Comparison of ENCODE assay signal across 14 cellular contexts in genomic region chr19:41355035-41355434, GRCh38. TPM values are rescaled to one million over a fixed set of nuclear protein-coding genes. Genes with fewer than 3 reads are reported as not detected.
DNase-seq lines count a peak whose midpoint lies in the region; ATAC-seq and TF ChIP-seq lines count a peak whose summit lies in the region.
"Had no signal": no experiment of that assay in that cellular context is flagged by ENCODE, and none has a peak within 500 bp of the region (broad histone marks: within the 10 kb centered on the region; RNA-seq: fewer than 3 reads in every experiment).

No MANE protein-coding gene starts in this region.

- peak overlapping the region; percentile 62 for H3K4me3 Mint-ChIP-seq in activated T-helper 1 cell treated with anti-CD3 and anti-CD28 coated beads, Interleukin-12 subunit alpha, Interleukin-12 subunit beta, Interleukin-2, Interleukin-4 antibody, amounts not matched to agents 30 ng/mL and 10 ng/mL and 1 ng/mL, durations not matched to agents 14 hours and 24 hours and 36 hours
- peak overlapping the region; percentile 61 to 91 (median 80) for H3K4me3 Mint-ChIP-seq in naive thymus-derived CD4-positive, alpha-beta T cell

- no peaks in the 10 kb centered on the region for H3K9me3 Mint-ChIP-seq in activated T-helper 1 cell treated with anti-CD3 and anti-CD28 coated beads, Interleukin-12 subunit alpha, Interleukin-12 subunit beta, Interleukin-2, Interleukin-4 antibody, amounts not matched to agents 30 ng/mL and 10 ng/mL and 1 ng/mL, durations not matched to agents 14 hours and 24 hours and 36 hours
- H3K9me3 Mint-ChIP-seq in naive thymus-derived CD4-positive, alpha-beta T cell = peaks cover 0 to 3% (median 0%) of the 10 kb centered on the region in 11 donors

- TF ChIP-seq CTCF in left ventricle myocardium inferior (IDR thresholded peaks at IDR 0.05; ENCODE audit: borderline replicate concordance) = no peak

- H3K4me1 Mint-ChIP-seq in activated T-helper 1 cell treated with anti-CD3 and anti-CD28 coated beads, Interleukin-12 subunit alpha, Interleukin-12 subunit beta, Interleukin-2, Interleukin-4 antibody, amounts not matched to agents 30 ng/mL and 10 ng/mL and 1 ng/mL, durations not matched to agents 14 hours and 24 hours and 36 hours (ENCODE audit: low read depth) = peaks cover 59% of the 10 kb centered on the region
- H3K4me1 Mint-ChIP-seq in naive thymus-derived CD4-positive, alpha-beta T cell = peaks cover 45 to 68% (median 53%) of the 10 kb centered on the region in 7 donors

- peaks cover 13% of the 10 kb centered on the region for H3K27me3 ChIP-seq in left ventricle myocardium inferior (ENCODE audit: low read depth)
- H3K27me3 ChIP-seq in naive thymus-derived CD4-positive, alpha-beta T cell (ENCODE audit: control insufficient read depth in 2 of 2, insufficient read depth in 2 of 2, low read length in 2 of 2) = no peaks in the 10 kb centered on the region
- H3K27me3 ChIP-seq: uterus had no signal

- H3K36me3 ChIP-seq in left ventricle myocardium inferior = no peaks in the 10 kb centered on the region
- peaks cover 0 to 23% (median 0%) of the 10 kb centered on the region in 3 experiments for H3K36me3 ChIP-seq in naive thymus-derived CD4-positive, alpha-beta T cell (ENCODE audit: control insufficient read depth in 2 of 3, insufficient read depth in 3 of 3, low read length in 3 of 3)
- H3K36me3 ChIP-seq: uterus had no signal

- H3K27ac ChIP-seq in left ventricle myocardium inferior (replicated peaks) = peak overlapping the region; percentile 66
- H3K27ac ChIP-seq in naive thymus-derived CD4-positive, alpha-beta T cell (ENCODE audit: low read depth, low read length) = peak overlapping the region; percentile 96

- no peak overlapping the region for H3K4me3 ChIP-seq in left ventricle myocardium inferior
- H3K4me3 ChIP-seq in naive thymus-derived CD4-positive, alpha-beta T cell (ENCODE audit: low read length) = no peak overlapping the region

- H3K9me3 ChIP-seq in left ventricle myocardium inferior (replicated peaks) = no peaks in the 10 kb centered on the region
- no peaks in the 10 kb centered on the region for H3K9me3 ChIP-seq in naive thymus-derived CD4-positive, alpha-beta T cell (ENCODE audit: control insufficient read depth in 2 of 3, low read length in 3 of 3)
- H3K9me3 ChIP-seq: uterus had no signal

- H3K4me1 ChIP-seq in left ventricle myocardium inferior = peaks cover 63% of the 10 kb centered on the region
- H3K4me1 ChIP-seq in naive thymus-derived CD4-positive, alpha-beta T cell (ENCODE audit: control insufficient read depth in 2 of 2, insufficient read depth in 2 of 2, low read length in 2 of 2) = peaks cover 31 to 61% of the 10 kb centered on the region in 2 donors

- CTCF ChIA-PET in naive thymus-derived CD4-positive, alpha-beta T cell (lab: Charles Lee) = interaction anchor here (0.6 to 1.9 kb wide), 8 partner anchors 9 to 57 kb away, joined by 3 to 18 read pairs (median 5); partner anchors contain the start of gene B9D2

- intact Hi-C loops in left ventricle myocardium inferior (cut with micrococcal nuclease) = no loop called here
- intact Hi-C loops in Right ventricle myocardium inferior (cut with DNase I) = no loop called here
- intact Hi-C loops in activated T-helper 1 cell treated with anti-CD3 and anti-CD28 coated beads, Interleukin-12 subunit alpha, Interleukin-12 subunit beta, Interleukin-2, Interleukin-4 antibody, amounts not matched to agents 30 ng/mL and 10 ng/mL and 1 ng/mL, durations not matched to agents 14 hours and 24 hours and 36 hours (cut with micrococcal nuclease) = no loop called here
- intact Hi-C loops in naive thymus-derived CD4-positive, alpha-beta T cell (cut with micrococcal nuclease) = loop anchor here in 1 of 2 donors (10.0 kb wide), 1 partner anchor 580 kb away; the partner anchor contains the start of genes MIA and RAB4B

- no peaks in the 10 kb centered on the region for H3K27me3 Mint-ChIP-seq in activated T-helper 1 cell treated with anti-CD3 and anti-CD28 coated beads, Interleukin-12 subunit alpha, Interleukin-12 subunit beta, Interleukin-2, Interleukin-4 antibody, amounts not matched to agents 30 ng/mL and 10 ng/mL and 1 ng/mL, durations not matched to agents 14 hours and 24 hours and 36 hours (ENCODE audit: insufficient read depth)
- no peaks in the 10 kb centered on the region for H3K27me3 Mint-ChIP-seq in naive thymus-derived CD4-positive, alpha-beta T cell

- POLR2A ChIA-PET in naive thymus-derived CD4-positive, alpha-beta T cell (lab: Charles Lee) = interaction anchor here (0.6 to 9.2 kb wide), 10 partner anchors 9 to 91 kb away, joined by 3 to 127 read pairs (median 4); partner anchors contain the start of genes B9D2, CCDC97 and HNRNPUL1

- peak overlapping the region; percentile 82 for H3K27ac Mint-ChIP-seq in activated T-helper 1 cell treated with anti-CD3 and anti-CD28 coated beads, Interleukin-12 subunit alpha, Interleukin-12 subunit beta, Interleukin-2, Interleukin-4 antibody, amounts not matched to agents 30 ng/mL and 10 ng/mL and 1 ng/mL, durations not matched to agents 14 hours and 24 hours and 36 hours
- peak overlapping the region; percentile 92 to 100 (median 97) for H3K27ac Mint-ChIP-seq in naive thymus-derived CD4-positive, alpha-beta T cell

- no peak for ATAC-seq in Right ventricle myocardium inferior
- no peak for ATAC-seq in naive thymus-derived CD4-positive, alpha-beta T cell
- ATAC-seq in GM19324 (IDR thresholded peaks at IDR 0.05; ENCODE audit: low FRiP score, unreplicated experiment) = no peak
- no peak for ATAC-seq in GM18909 (IDR thresholded peaks at IDR 0.05; ENCODE audit: poor library complexity, unreplicated experiment)
- no peak for ATAC-seq in GM19455 (IDR thresholded peaks at IDR 0.05; ENCODE audit: unreplicated experiment)

- DNase-seq in left ventricle myocardium inferior (no peak), Right ventricle myocardium inferior (ENCODE audit: missing footprints) (no peak), NCI-H226 (no peak)
- no peak for DNase-seq in activated T-helper 1 cell treated with anti-CD3 and anti-CD28 coated beads, Interleukin-12 subunit alpha, Interleukin-12 subunit beta, Interleukin-2, Interleukin-4 antibody, amounts not matched to agents 30 ng/mL and 10 ng/mL and 1 ng/mL, durations not matched to agents 14 hours and 24 hours and 36 hours (ENCODE audit: low spot score)
- no peak for DNase-seq in naive thymus-derived CD4-positive, alpha-beta T cell
- DNase-seq: NCI-H187; NCI-H526 treated with DMSO at 0.1 percent for 48 hours; retina; stimulated activated CD4-positive, alpha-beta T cell treated with anti-CD3 and anti-CD28 coated beads, Interleukin-1b, Interleukin-23, amount 100 ng/mL, for 48 hours; T1000 had no signal

- H3K36me3 Mint-ChIP-seq in activated T-helper 1 cell treated with anti-CD3 and anti-CD28 coated beads, Interleukin-12 subunit alpha, Interleukin-12 subunit beta, Interleukin-2, Interleukin-4 antibody, amounts not matched to agents 30 ng/mL and 10 ng/mL and 1 ng/mL, durations not matched to agents 14 hours and 24 hours and 36 hours (ENCODE audit: low read depth) = peaks cover 12% of the 10 kb centered on the region
- H3K36me3 Mint-ChIP-seq in naive thymus-derived CD4-positive, alpha-beta T cell = peaks cover 0 to 24% (median 0%) of the 10 kb centered on the region in 5 donors

RNA-seq across cellular contexts. Expression of gene TGFB1, which starts 1.3 kb away (rescaled TPM):
- total RNA-seq in left ventricle myocardium inferior (14.9 TPM), Right ventricle myocardium inferior (15.0 TPM)
- 108 and 112 TPM in 2 replicates for total RNA-seq in activated T-helper 1 cell treated with anti-CD3 and anti-CD28 coated beads, Interleukin-12 subunit alpha, Interleukin-12 subunit beta, Interleukin-2, Interleukin-4 antibody, amounts not matched to agents 30 ng/mL and 10 ng/mL and 1 ng/mL, durations not matched to agents 14 hours and 24 hours and 36 hours
- 100 to 1,000 TPM in 3 of 5 experiments, 10 to 100 TPM in 2; 91.2 to 322 (median 185) TPM for total RNA-seq in naive thymus-derived CD4-positive, alpha-beta T cell
- 10 to 100 TPM; 31.4 to 62.3 TPM for polyA plus RNA-seq in naive thymus-derived CD4-positive, alpha-beta T cell

RNA-seq across cellular contexts. Expression of gene B9D2, which starts 8.9 kb away (rescaled TPM):
- total RNA-seq in left ventricle myocardium inferior = 2.5 TPM
- total RNA-seq in Right ventricle myocardium inferior = 3.2 TPM
- 4.4 and 4.5 TPM in 2 replicates for total RNA-seq in activated T-helper 1 cell treated with anti-CD3 and anti-CD28 coated beads, Interleukin-12 subunit alpha, Interleukin-12 subunit beta, Interleukin-2, Interleukin-4 antibody, amounts not matched to agents 30 ng/mL and 10 ng/mL and 1 ng/mL, durations not matched to agents 14 hours and 24 hours and 36 hours
- total RNA-seq in naive thymus-derived CD4-positive, alpha-beta T cell = 10 to 100 TPM; 11.6 to 38.9 (median 12.5) TPM
- 10 to 100 TPM; 18.0 to 20.5 TPM for polyA plus RNA-seq in naive thymus-derived CD4-positive, alpha-beta T cell

RNA-seq across cellular contexts. Expression of gene TMEM91, which starts 21.3 kb away (rescaled TPM):
- total RNA-seq in left ventricle myocardium inferior (2.8 TPM), Right ventricle myocardium inferior (3.8 TPM)
- total RNA-seq in activated T-helper 1 cell treated with anti-CD3 and anti-CD28 coated beads, Interleukin-12 subunit alpha, Interleukin-12 subunit beta, Interleukin-2, Interleukin-4 antibody, amounts not matched to agents 30 ng/mL and 10 ng/mL and 1 ng/mL, durations not matched to agents 14 hours and 24 hours and 36 hours = 2.8 and 2.9 TPM in 2 replicates
- total RNA-seq in naive thymus-derived CD4-positive, alpha-beta T cell = 10 to 100 TPM in 4 of 5 experiments, 1 to 10 TPM in 1; 8.2 to 18.1 (median 16.0) TPM
- polyA plus RNA-seq in naive thymus-derived CD4-positive, alpha-beta T cell = 1 to 10 TPM; 5.2 to 8.6 TPM

RNA-seq across cellular contexts. Expression of gene EXOSC5, which starts 42.1 kb away (rescaled TPM):
- total RNA-seq in left ventricle myocardium inferior = 17.4 TPM
- 17.1 TPM for total RNA-seq in Right ventricle myocardium inferior
- 59.3 and 66.6 TPM in 2 replicates for total RNA-seq in activated T-helper 1 cell treated with anti-CD3 and anti-CD28 coated beads, Interleukin-12 subunit alpha, Interleukin-12 subunit beta, Interleukin-2, Interleukin-4 antibody, amounts not matched to agents 30 ng/mL and 10 ng/mL and 1 ng/mL, durations not matched to agents 14 hours and 24 hours and 36 hours
- total RNA-seq in naive thymus-derived CD4-positive, alpha-beta T cell = 10 to 100 TPM; 15.0 to 37.5 (median 20.6) TPM
- 10 to 100 TPM; 76.0 to 84.8 TPM for polyA plus RNA-seq in naive thymus-derived CD4-positive, alpha-beta T cell

RNA-seq across cellular contexts. Expression of gene BCKDHA, which starts 42.6 kb away (rescaled TPM):
- total RNA-seq in left ventricle myocardium inferior = 51.0 TPM
- total RNA-seq in Right ventricle myocardium inferior = 44.9 TPM
- 14.6 and 22.7 TPM in 2 replicates for total RNA-seq in activated T-helper 1 cell treated with anti-CD3 and anti-CD28 coated beads, Interleukin-12 subunit alpha, Interleukin-12 subunit beta, Interleukin-2, Interleukin-4 antibody, amounts not matched to agents 30 ng/mL and 10 ng/mL and 1 ng/mL, durations not matched to agents 14 hours and 24 hours and 36 hours
- total RNA-seq in naive thymus-derived CD4-positive, alpha-beta T cell = 10 to 100 TPM; 19.4 to 25.0 (median 20.5) TPM
- polyA plus RNA-seq in naive thymus-derived CD4-positive, alpha-beta T cell = 10 to 100 TPM; 45.1 to 55.9 TPM
